Comparison of ENCODE assay signal across 1 cellular context in genomic region chr11:78201096-78201495, GRCh38.
TF ChIP-seq lines count a peak whose summit lies in the region.

No MANE protein-coding gene starts in this region.

TF ChIP-seq in HepG2, 621 proteins besides CTCF, POLR2A, EP300 and RAD21:
- TF ChIP-seq SNAPC2 (CRISPR knock-in tag; IDR thresholded peaks at IDR 0.05) (no peak), ZNF607 (CRISPR knock-in tag; IDR thresholded peaks at IDR 0.05; ENCODE audit: borderline replicate concordance) (no peak), AKNA (CRISPR knock-in tag; IDR thresholded peaks at IDR 0.05; ENCODE audit: borderline replicate concordance) (no peak), ZFP62 (CRISPR knock-in tag; IDR thresholded peaks at IDR 0.05) (no peak)
